Comparison of ENCODE assay signal across 20 cellular contexts in the genomic region with DNA sequence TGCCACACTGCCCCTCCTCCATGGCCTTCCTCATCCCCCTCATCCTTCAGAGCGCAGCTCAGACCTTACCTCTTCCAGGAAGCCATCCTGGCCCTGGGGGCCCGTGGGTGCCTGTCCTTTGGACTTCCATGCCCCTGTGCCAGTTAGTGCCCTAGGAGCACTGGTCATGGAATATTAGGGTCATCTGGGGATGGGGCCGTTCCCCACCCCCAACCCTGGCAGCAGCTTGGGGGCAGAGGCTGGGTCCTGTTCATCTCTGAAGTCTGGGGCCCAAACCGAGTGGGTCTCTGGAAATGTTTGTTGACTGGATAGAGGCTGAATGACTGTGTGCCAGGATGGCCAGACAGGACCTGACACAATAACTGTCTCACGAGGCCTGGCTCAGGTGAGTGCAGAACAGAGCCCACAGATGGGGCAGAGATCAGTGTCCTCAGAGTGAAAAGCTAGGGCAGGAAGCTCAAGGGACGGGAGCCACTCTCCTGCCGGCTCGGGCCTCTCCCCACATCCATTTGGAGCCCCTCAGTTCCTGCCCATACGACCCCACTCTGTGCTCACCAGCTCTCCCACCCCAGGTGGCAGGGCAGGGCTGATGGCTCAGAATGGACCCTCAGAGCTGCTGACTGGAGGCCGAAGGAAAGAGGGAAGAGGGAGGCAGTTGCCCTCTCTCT.
DNase-seq lines count a peak whose midpoint lies in the region; ATAC-seq and TF ChIP-seq lines count a peak whose summit lies in the region.
"Had no signal": no experiment of that assay in that cellular context is flagged by ENCODE, and none has a peak within 500 bp of the region (broad histone marks: within the 10 kb centered on the region; RNA-seq: fewer than 3 reads in every experiment).

No MANE protein-coding gene starts in this region.

- H3K36me3 Mint-ChIP-seq in naive B cell, result no peaks in the 10 kb centered on the region

- TF ChIP-seq CTCF in GM12865 (IDR thresholded peaks at IDR 0.05; ENCODE audit: insufficient read depth, low read depth, low read length, missing control alignments) (no peak), OCI-LY7 (conservative IDR thresholded peaks at IDR 0.05; ENCODE audit: low read length) (no peak)

- BruUV-seq in OCI-LY7 (replicated peaks; lab: Mats Ljungman, UMichigan), result no TSS peak

- no peaks in the 10 kb centered on the region for H4K20me1 ChIP-seq in OCI-LY7 (ENCODE audit: insufficient read depth, low read length)

- peak overlapping the region; percentile 11 for H3K27ac ChIP-seq in OCI-LY7 (ENCODE audit: low read depth, low read length, poor library complexity, severe bottlenecking)
- H3K27ac ChIP-seq: psoas muscle, SJSA1 had no signal

- H3K27me3 Mint-ChIP-seq in naive B cell, result peaks cover 3 to 14% (median 10%) of the 10 kb centered on the region in 3 donors
- H3K27me3 Mint-ChIP-seq: CD4-positive, alpha-beta T cell had no signal

- peaks cover 45% of the 10 kb centered on the region for H3K4me1 ChIP-seq in OCI-LY7 (ENCODE audit: insufficient read depth, low read length, poor library complexity, severe bottlenecking)
- H3K4me1 ChIP-seq: psoas muscle, SJSA1 had no signal

- POLR2A ChIA-PET in OCI-LY7 (lab: Charles Lee), result interaction anchor here (0.6 to 1.1 kb wide), 6 partner anchors 12 to 91 kb away, joined by 3 to 5 read pairs (median 4); no protein-coding TSS in a partner anchor

- intact Hi-C loops in OCI-LY7 (cut with micrococcal nuclease; ENCODE audit: unreplicated experiment), result loop anchor here (5.0 kb wide), 2 partner anchors 47 to 62 kb away; partner anchors contain the start of gene TLE3

- H3K4me2 ChIP-seq in OCI-LY7 (ENCODE audit: low read length), result peak overlapping the region; percentile 57
- H3K4me2 ChIP-seq: smooth muscle cell had no signal

- peak overlapping the region in 6 of 8 donors; percentile 63 to 88 (median 70) for H3K4me3 Mint-ChIP-seq in naive B cell
- H3K4me3 Mint-ChIP-seq: CD4-positive, alpha-beta T cell; T-helper 1 cell treated with Interleukin-12 subunit alpha and Interleukin-12 subunit beta and Interleukin-4 antibody, amounts not matched to agents 30 μg/mL and 1 μg/mL, for 36 hours had no signal

- in situ Hi-C loops in G401 (cut with HindIII; ENCODE audit: low sequenced_read_pairs), result no loop called here

- no peaks in the 10 kb centered on the region for H3K36me3 ChIP-seq in OCI-LY7 (ENCODE audit: insufficient read depth, low read length)
- H3K36me3 ChIP-seq: SJSA1 had no signal

- DNase-seq in GM12865 (ENCODE audit: low read depth) (peak; percentile 18), OCI-LY7 (ENCODE audit: low spot score) (no peak), naive B cell (no peak), G401 (ENCODE audit: low spot score) (no peak)
- DNase-seq: activated CD4-positive, alpha-beta T cell treated with anti-CD3 and anti-CD28 coated beads, Interleukin-2, amount 50 U/mL, for 4 hours; activated naive CD4-positive, alpha-beta T cell treated with anti-CD3 and anti-CD28 coated beads, Interleukin-2, amount 50 U/mL, for 16 hours; CD4-positive, alpha-beta T cell; H7; NCI-H1105 treated with DMSO at 0.1 percent for 48 hours; NCI-H2107; NCI-H526 treated with DMSO at 0.1 percent for 48 hours; psoas muscle had no signal

- peak; percentile 2 for ATAC-seq in HG02610 (IDR thresholded peaks at IDR 0.05; ENCODE audit: unreplicated experiment)
- no peak for ATAC-seq in naive B cell (ENCODE audit: low read depth in 2 of 2)
- ATAC-seq in GM21825 (IDR thresholded peaks at IDR 0.05; ENCODE audit: unreplicated experiment), result no peak
- ATAC-seq in GM18858 (IDR thresholded peaks at IDR 0.05; ENCODE audit: unreplicated experiment), result no peak
- ATAC-seq in GM21619 (IDR thresholded peaks at IDR 0.05; ENCODE audit: unreplicated experiment), result no peak
- ATAC-seq: left lobe of liver, psoas muscle had no signal

- peak overlapping the region; percentile 6; the same call in 1 of the 2 replicates for H2AFZ ChIP-seq in OCI-LY7 (ENCODE audit: low read length)

- H3K79me2 ChIP-seq in OCI-LY7 (ENCODE audit: insufficient read depth, low read depth, low read length), result no peaks in the 10 kb centered on the region

- peaks cover 34 to 44% (median 40%) of the 10 kb centered on the region in 3 donors for H3K4me1 Mint-ChIP-seq in naive B cell

- H3K9me2 ChIP-seq in OCI-LY7 (ENCODE audit: insufficient read depth, low read length), result no peaks in the 10 kb centered on the region

- no peaks in the 10 kb centered on the region for H3K9me3 Mint-ChIP-seq in naive B cell
- H3K9me3 Mint-ChIP-seq: CD4-positive, alpha-beta T cell; T-helper 1 cell treated with Interleukin-12 subunit alpha and Interleukin-12 subunit beta and Interleukin-4 antibody, amounts not matched to agents 30 μg/mL and 1 μg/mL, for 36 hours had no signal

- no peaks in the 10 kb centered on the region for H3K9me3 ChIP-seq in OCI-LY7 (ENCODE audit: low read length)
- H3K9me3 ChIP-seq: psoas muscle, SJSA1 had no signal

- H3K4me3 ChIP-seq in GM12865 (ENCODE audit: low read depth, low read length), result no peak overlapping the region
- H3K4me3 ChIP-seq in OCI-LY7 (ENCODE audit: low read depth, low read length, poor library complexity, severe bottlenecking), result peak overlapping the region; percentile 1
- H3K4me3 ChIP-seq: psoas muscle, SJSA1, smooth muscle cell had no signal

- CTCF ChIA-PET in OCI-LY7 (lab: Charles Lee; ENCODE audit: unreplicated experiment), result no interaction called here

- peak overlapping the region in 5 of 6 donors; percentile 29 to 88 (median 76) for H3K27ac Mint-ChIP-seq in naive B cell
- H3K27ac Mint-ChIP-seq: CD4-positive, alpha-beta T cell; T-helper 1 cell treated with Interleukin-12 subunit alpha and Interleukin-12 subunit beta and Interleukin-4 antibody, amounts not matched to agents 30 μg/mL and 1 μg/mL, for 36 hours had no signal
